Comparison of ENCODE assay signal across 8 cellular contexts in the genomic region with DNA sequence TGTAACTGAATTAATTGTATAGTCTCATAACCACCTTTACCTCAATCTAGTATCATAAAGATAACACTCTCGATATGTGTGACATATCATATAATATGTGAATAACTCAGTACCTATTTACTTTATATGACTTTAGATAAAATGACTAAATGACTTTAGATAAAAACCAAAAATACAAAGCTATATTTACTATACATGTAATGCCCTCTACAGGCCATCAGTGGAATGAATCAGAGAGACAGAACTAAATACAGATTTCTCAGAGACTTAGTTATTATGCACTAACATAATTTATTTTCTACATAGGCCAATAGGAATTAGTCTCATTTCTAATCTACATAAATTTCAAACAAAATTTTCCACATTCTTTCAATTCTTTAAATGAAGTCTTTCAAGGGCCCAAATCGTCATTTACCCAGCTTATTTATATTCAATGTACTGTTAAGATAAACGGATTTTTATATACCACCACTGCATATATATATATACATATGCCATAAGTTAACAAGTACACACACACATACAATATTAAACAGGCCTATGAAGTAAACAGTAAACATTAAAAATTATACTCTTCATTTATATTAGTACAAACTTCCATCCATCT.
DNase-seq lines count a peak whose midpoint lies in the region; ATAC-seq and TF ChIP-seq lines count a peak whose summit lies in the region.

No MANE protein-coding gene starts in this region.

- H3K4me1 Mint-ChIP-seq in MCF 10A (ENCODE audit: insufficient read depth, unreplicated experiment) (no peaks in the 10 kb centered on the region), neural progenitor cell (peaks cover 17% of the 10 kb centered on the region)
- no peaks in the 10 kb centered on the region for H3K4me1 Mint-ChIP-seq in activated CD4-positive, alpha-beta memory T cell treated with anti-CD3 and anti-CD28 coated beads, Interleukin-2, amount 10 ng/mL, durations not matched to agents 7 days and 5 days
- H3K4me1 Mint-ChIP-seq in activated CD4-positive, alpha-beta T cell treated with anti-CD3 and anti-CD28 coated beads, Interleukin-2, amount 10 ng/mL, durations not matched to agents 24 days and 14 days: no peaks in the 10 kb centered on the region

- no peak overlapping the region for H3K4me3 Mint-ChIP-seq in MCF 10A (ENCODE audit: unreplicated experiment)
- no peak overlapping the region for H3K4me3 Mint-ChIP-seq in neural progenitor cell
- no peak overlapping the region for H3K4me3 Mint-ChIP-seq in activated CD4-positive, alpha-beta memory T cell treated with anti-CD3 and anti-CD28 coated beads, Interleukin-2, amount 10 ng/mL, durations not matched to agents 7 days and 5 days
- H3K4me3 Mint-ChIP-seq in activated CD4-positive, alpha-beta T cell treated with anti-CD3 and anti-CD28 coated beads, Interleukin-2, amount 10 ng/mL, durations not matched to agents 24 days and 14 days: no peak overlapping the region

- ATAC-seq in GM21381 (IDR thresholded peaks at IDR 0.05; ENCODE audit: unreplicated experiment) (no peak), GM19328 (IDR thresholded peaks at IDR 0.05; ENCODE audit: unreplicated experiment) (no peak)

- H3K4me3 ChIP-seq in neural progenitor cell: no peak overlapping the region

- POLR2A ChIA-PET in MCF 10A (lab: Yijun Ruan, JAX): interaction anchor here (0.8 to 1.0 kb wide), 2 partner anchors 9 to 10 kb away, joined by 3 read pairs; no protein-coding TSS in a partner anchor
- POLR2A ChIA-PET in activated CD4-positive, alpha-beta memory T cell treated with anti-CD3 and anti-CD28 coated beads, Interleukin-2, amount 10 ng/mL, durations not matched to agents 7 days and 5 days (lab: Charles Lee): no interaction called here

- no peaks in the 10 kb centered on the region for H3K79me2 ChIP-seq in neural progenitor cell (ENCODE audit: low read depth)

- peaks cover 11% of the 10 kb centered on the region for H3K4me1 ChIP-seq in neural progenitor cell

- no peak overlapping the region for H3K27ac Mint-ChIP-seq in MCF 10A (ENCODE audit: low read depth, unreplicated experiment)
- H3K27ac Mint-ChIP-seq in neural progenitor cell: no peak overlapping the region
- no peak overlapping the region for H3K27ac Mint-ChIP-seq in activated CD4-positive, alpha-beta memory T cell treated with anti-CD3 and anti-CD28 coated beads, Interleukin-2, amount 10 ng/mL, durations not matched to agents 7 days and 5 days
- H3K27ac Mint-ChIP-seq in activated CD4-positive, alpha-beta T cell treated with anti-CD3 and anti-CD28 coated beads, Interleukin-2, amount 10 ng/mL, durations not matched to agents 24 days and 14 days: no peak overlapping the region

- in situ Hi-C loops in KBM-7 (cut with MboI; ENCODE audit: low pct_unique_long_range_greater_than_20kb, low sequenced_read_pairs): no loop called here

- no peak overlapping the region for H2AFZ ChIP-seq in neural progenitor cell (replicated peaks)

- H4K20me1 ChIP-seq in neural progenitor cell (ENCODE audit: low read depth): peaks cover 5% of the 10 kb centered on the region

- H3K27me3 Mint-ChIP-seq in MCF 10A (ENCODE audit: insufficient read depth, unreplicated experiment) (no peaks in the 10 kb centered on the region), neural progenitor cell (ENCODE audit: insufficient read depth, low read depth) (no peaks in the 10 kb centered on the region)
- H3K27me3 Mint-ChIP-seq in activated CD4-positive, alpha-beta memory T cell treated with anti-CD3 and anti-CD28 coated beads, Interleukin-2, amount 10 ng/mL, durations not matched to agents 7 days and 5 days: no peaks in the 10 kb centered on the region
- peaks cover 2% of the 10 kb centered on the region for H3K27me3 Mint-ChIP-seq in activated CD4-positive, alpha-beta T cell treated with anti-CD3 and anti-CD28 coated beads, Interleukin-2, amount 10 ng/mL, durations not matched to agents 24 days and 14 days

- no peaks in the 10 kb centered on the region for H3K36me3 ChIP-seq in neural progenitor cell

- BruUV-seq in MCF 10A (replicated peaks; lab: Mats Ljungman, UMichigan): no TSS peak

- no peaks in the 10 kb centered on the region for H3K9me3 Mint-ChIP-seq in MCF 10A (ENCODE audit: unreplicated experiment)
- H3K9me3 Mint-ChIP-seq in neural progenitor cell: peaks cover 13% of the 10 kb centered on the region
- H3K9me3 Mint-ChIP-seq in activated CD4-positive, alpha-beta memory T cell treated with anti-CD3 and anti-CD28 coated beads, Interleukin-2, amount 10 ng/mL, durations not matched to agents 7 days and 5 days: no peaks in the 10 kb centered on the region
- H3K9me3 Mint-ChIP-seq in activated CD4-positive, alpha-beta T cell treated with anti-CD3 and anti-CD28 coated beads, Interleukin-2, amount 10 ng/mL, durations not matched to agents 24 days and 14 days: no peaks in the 10 kb centered on the region

- no peak overlapping the region for H3K9ac ChIP-seq in neural progenitor cell

- CTCF ChIA-PET in MCF 10A (lab: Yijun Ruan, JAX): interaction anchor here (0.6 to 2.5 kb wide), 11 partner anchors 9 to 1060 kb away, joined by 3 to 10 read pairs (median 3); no protein-coding TSS in a partner anchor
- CTCF ChIA-PET in activated CD4-positive, alpha-beta memory T cell treated with anti-CD3 and anti-CD28 coated beads, Interleukin-2, amount 10 ng/mL, durations not matched to agents 7 days and 5 days (lab: Charles Lee): interaction anchor here (0.6 to 1.2 kb wide), 5 partner anchors 10 to 1223 kb away, joined by 3 to 5 read pairs (median 3); a partner anchor contains a TSS

- intact Hi-C loops in MCF 10A (cut with micrococcal nuclease): no loop called here
- intact Hi-C loops in activated CD4-positive, alpha-beta T cell treated with anti-CD3 and anti-CD28 coated beads, Interleukin-2, amount 10 ng/mL, durations not matched to agents 24 days and 14 days (cut with micrococcal nuclease): loop anchor here (10.0 kb wide), 1 partner anchor 259 kb away; no protein-coding TSS in a partner anchor

- H3K9me3 ChIP-seq in neural progenitor cell (ENCODE audit: low read depth): no peaks in the 10 kb centered on the region

- peak; percentile 49 for TF ChIP-seq CTCF in MCF 10A (IDR thresholded peaks at IDR 0.05; ENCODE audit: unreplicated experiment)
- peak; percentile 73 for TF ChIP-seq CTCF in neural progenitor cell (IDR thresholded peaks at IDR 0.05)

- no peaks in the 10 kb centered on the region for H3K27me3 ChIP-seq in neural progenitor cell

- H3K4me2 ChIP-seq in neural progenitor cell: no peak overlapping the region

- peak; percentile 45 for DNase-seq in ELR (ENCODE audit: low read depth)
- peak; percentile 9 for DNase-seq in KBM-7
- DNase-seq in MCF 10A (ENCODE audit: unreplicated experiment): peak; percentile 21
- DNase-seq in neural progenitor cell (ENCODE audit: low spot score): peak; percentile 6
- no peak for DNase-seq in activated CD4-positive, alpha-beta memory T cell treated with anti-CD3 and anti-CD28 coated beads, Interleukin-2, amount 10 ng/mL, durations not matched to agents 7 days and 5 days
- no peak for DNase-seq in activated CD4-positive, alpha-beta T cell treated with anti-CD3 and anti-CD28 coated beads, Interleukin-2, amount 10 ng/mL, durations not matched to agents 24 days and 14 days

- no peak overlapping the region for H3K27ac ChIP-seq in neural progenitor cell

- H3K36me3 Mint-ChIP-seq in MCF 10A (ENCODE audit: insufficient read depth, unreplicated experiment) (no peaks in the 10 kb centered on the region), neural progenitor cell (no peaks in the 10 kb centered on the region)
- H3K36me3 Mint-ChIP-seq in activated CD4-positive, alpha-beta memory T cell treated with anti-CD3 and anti-CD28 coated beads, Interleukin-2, amount 10 ng/mL, durations not matched to agents 7 days and 5 days (ENCODE audit: low read depth): no peaks in the 10 kb centered on the region
- no peaks in the 10 kb centered on the region for H3K36me3 Mint-ChIP-seq in activated CD4-positive, alpha-beta T cell treated with anti-CD3 and anti-CD28 coated beads, Interleukin-2, amount 10 ng/mL, durations not matched to agents 24 days and 14 days (ENCODE audit: low read depth)

- H3F3A ChIP-seq in neural progenitor cell (ENCODE audit: low read depth): no peaks in the 10 kb centered on the region

Comparison
In these comparisons a context has a peak if more than half of its experiments do, and no peak if none do; other contexts are left out.
1. DNase-seq: peak in ELR (single experiment), KBM-7 (single experiment), MCF 10A (single experiment) and neural progenitor cell (single experiment); none in activated CD4-positive, alpha-beta memory T cell treated with anti-CD3 and anti-CD28 coated beads, Interleukin-2, amount 10 ng/mL, durations not matched to agents 7 days and 5 days (single experiment) and activated CD4-positive, alpha-beta T cell treated with anti-CD3 and anti-CD28 coated beads, Interleukin-2, amount 10 ng/mL, durations not matched to agents 24 days and 14 days (single experiment).